9 cellular contexts compared by ENCODE assay signal in the genomic region with DNA sequence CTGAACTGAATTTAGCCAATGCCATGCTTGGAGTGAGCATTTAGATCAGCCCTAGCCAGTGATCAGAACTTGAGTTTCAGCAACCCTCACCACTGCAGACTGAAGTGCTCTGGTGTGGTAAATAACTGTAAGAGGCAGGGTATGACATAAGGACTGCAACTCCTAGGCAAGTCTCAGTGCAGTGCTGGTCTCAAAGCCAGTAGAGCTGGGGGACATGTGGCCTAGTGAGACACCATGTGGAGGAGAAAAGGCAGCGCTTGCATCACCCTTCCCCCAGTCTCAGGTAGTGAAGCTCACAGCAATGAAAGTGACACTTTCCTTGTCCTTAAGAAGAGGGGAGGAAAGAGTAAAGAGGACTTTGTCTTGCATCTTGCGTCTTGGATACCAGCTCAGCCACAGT.
DNase-seq lines count a peak whose midpoint lies in the region; ATAC-seq and TF ChIP-seq lines count a peak whose summit lies in the region.
"Had no signal": no experiment of that assay in that cellular context is flagged by ENCODE, and none has a peak within 500 bp of the region (broad histone marks: within the 10 kb centered on the region; RNA-seq: fewer than 3 reads in every experiment).

No MANE protein-coding gene starts in this region.

- peaks cover 12% of the 10 kb centered on the region for H3K9me3 Mint-ChIP-seq in progenitor cell of endocrine pancreas (ENCODE audit: low read depth)

- no peaks in the 10 kb centered on the region for H3K36me3 Mint-ChIP-seq in progenitor cell of endocrine pancreas (ENCODE audit: insufficient read depth)

- DNase-seq in NCI-H1417 (lab: John Stamatoyannopoulos, UW) = peak; percentile 27 to 82 (median 49)
- no peak for DNase-seq in NCI-H1417 treated with DMSO at 0.1 percent for 48 hours (lab: John Stamatoyannopoulos, UW)
- DNase-seq in NCI-H1694 (lab: John Stamatoyannopoulos, UW) = peak; percentile 84
- peak; percentile 5 for DNase-seq in cerebellar cortex (ENCODE audit: low spot score)
- peak; percentile 27 for DNase-seq in progenitor cell of endocrine pancreas (ENCODE audit: low spot score, unreplicated experiment)
- DNase-seq in stimulated activated CD4-positive, alpha-beta T cell treated with anti-CD3 and anti-CD28 coated beads, Interleukin-4, amount 100 ng/mL, for 1 hour = no peak
- no peak for DNase-seq in activated CD8-positive, alpha-beta memory T cell treated with anti-CD3 and anti-CD28 coated beads, Interleukin-2, amount 50 U/mL, for 4 hours

- H3K27ac Mint-ChIP-seq in progenitor cell of endocrine pancreas = no peak overlapping the region

- H3K4me1 Mint-ChIP-seq in progenitor cell of endocrine pancreas (ENCODE audit: low read depth) = peaks cover 6% of the 10 kb centered on the region

- H3K4me3 Mint-ChIP-seq in progenitor cell of endocrine pancreas (ENCODE audit: low read depth) = no peak overlapping the region

- ATAC-seq in HG02938 (IDR thresholded peaks at IDR 0.05; ENCODE audit: unreplicated experiment) = no peak
- ATAC-seq: A549 had no signal

- peak; percentile 55 for TF ChIP-seq CTCF in progenitor cell of endocrine pancreas (IDR thresholded peaks at IDR 0.05; ENCODE audit: unreplicated experiment)

- no peaks in the 10 kb centered on the region for H3K27me3 Mint-ChIP-seq in progenitor cell of endocrine pancreas

Comparison
In these comparisons a context has a peak if more than half of its experiments do, and no peak if none do; other contexts are left out.
1. DNase-seq: peak in NCI-H1417 (3 of 3), NCI-H1694 (single experiment), cerebellar cortex (single experiment) and progenitor cell of endocrine pancreas (single experiment); none in NCI-H1417 treated with DMSO at 0.1 percent for 48 hours (single experiment), stimulated activated CD4-positive, alpha-beta T cell treated with anti-CD3 and anti-CD28 coated beads, Interleukin-4, amount 100 ng/mL, for 1 hour (single experiment) and activated CD8-positive, alpha-beta memory T cell treated with anti-CD3 and anti-CD28 coated beads, Interleukin-2, amount 50 U/mL, for 4 hours (single experiment).